Comparison of ENCODE assay signal across 13 cellular contexts in genomic region chr12:54393743-54394142, GRCh38. TPM values are rescaled to one million over a fixed set of nuclear protein-coding genes. Genes with fewer than 3 reads are reported as not detected.
A peak's percentile ranks its signal among the peaks of the same experiment; 100 is the strongest.
DNase-seq lines count a peak whose midpoint lies in the region; ATAC-seq and TF ChIP-seq lines count a peak whose summit lies in the region.
"Had no signal": no experiment of that assay in that cellular context is flagged by ENCODE, and none has a peak within 500 bp of the region (broad histone marks: within the 10 kb centered on the region; RNA-seq: fewer than 3 reads in every experiment).

No MANE protein-coding gene starts in this region.

- no peak overlapping the region for H4K5ac ChIP-seq in mesendoderm (ENCODE audit: low read length)

- H3K9ac ChIP-seq in mesendoderm (ENCODE audit: low read length): no peak overlapping the region

- H4K8ac ChIP-seq in mesendoderm (ENCODE audit: low read depth, low read length): no peak overlapping the region

- WGBS in mesendoderm (ENCODE audit: extremely low coverage, insufficient coverage, low lambda C conversion rate): no CpG with 5 or more reads among the region's 3 CpGs

- no peak overlapping the region for H3K4me3 Mint-ChIP-seq in HFFc6
- H3K4me3 Mint-ChIP-seq in chondrocyte (ENCODE audit: unreplicated experiment): no peak overlapping the region
- H3K4me3 Mint-ChIP-seq in natural killer cell: peak overlapping the region; percentile 49

- H3K36me3 Mint-ChIP-seq in HFFc6 (ENCODE audit: low read depth): peaks cover 36% of the 10 kb centered on the region
- H3K36me3 Mint-ChIP-seq in chondrocyte (ENCODE audit: low read depth): peaks cover 21% of the 10 kb centered on the region
- no peaks in the 10 kb centered on the region for H3K36me3 Mint-ChIP-seq in natural killer cell

- no peaks in the 10 kb centered on the region for H3K9me3 Mint-ChIP-seq in HFFc6
- no peaks in the 10 kb centered on the region for H3K9me3 Mint-ChIP-seq in chondrocyte (ENCODE audit: low read depth)
- no peaks in the 10 kb centered on the region for H3K9me3 Mint-ChIP-seq in natural killer cell
- H3K9me3 Mint-ChIP-seq: H9 had no signal

- H2AK5ac ChIP-seq in mesendoderm (ENCODE audit: low read length): no peak overlapping the region

- no peak overlapping the region for H3K27ac ChIP-seq in mesendoderm (ENCODE audit: low read depth, low read length)
- H3K27ac ChIP-seq: adrenal gland, foreskin keratinocyte had no signal

- peak; percentile 78 for DNase-seq in CD1c-positive myeloid dendritic cell (ENCODE audit: extremely low spot score)
- DNase-seq in HFFc6: no peak
- no peak for DNase-seq in chondrocyte (ENCODE audit: low spot score)
- DNase-seq in natural killer cell: no peak
- no peak for DNase-seq in mesendoderm
- no peak for DNase-seq in SHP77 (lab: John Stamatoyannopoulos, UW)
- DNase-seq in mucosa of gallbladder (ENCODE audit: low spot score): no peak

- H3K4me1 Mint-ChIP-seq in HFFc6 (ENCODE audit: low read depth) (peaks cover 17% of the 10 kb centered on the region), chondrocyte (ENCODE audit: low read depth) (peaks cover 4% of the 10 kb centered on the region), natural killer cell (peaks cover 22 to 50% of the 10 kb centered on the region in 2 donors)

- ATAC-seq in natural killer cell: no peak

- H3K27me3 ChIP-seq in mesendoderm (ENCODE audit: insufficient read depth, low read length, poor library complexity): no peaks in the 10 kb centered on the region
- H3K27me3 ChIP-seq: adrenal gland, foreskin keratinocyte had no signal

- H3K79me2 ChIP-seq in mesendoderm (ENCODE audit: control insufficient read depth, insufficient read depth, low read length): no peaks in the 10 kb centered on the region

- peaks cover 18% of the 10 kb centered on the region for H3K4me1 ChIP-seq in mesendoderm (ENCODE audit: control insufficient read depth, low read depth, low read length)
- H3K4me1 ChIP-seq: adrenal gland had no signal

- H2BK5ac ChIP-seq in mesendoderm (ENCODE audit: low read length): no peak overlapping the region

- peaks cover 18% of the 10 kb centered on the region for H3K36me3 ChIP-seq in mesendoderm (ENCODE audit: control insufficient read depth, insufficient read depth, low read length)

- H2BK120ac ChIP-seq in mesendoderm (ENCODE audit: low read depth, low read length): no peak overlapping the region

- no peak overlapping the region for H3K4ac ChIP-seq in mesendoderm (ENCODE audit: low read depth, low read length)

- H3K4me2 ChIP-seq in mesendoderm (ENCODE audit: low read length): no peak overlapping the region

- H3K56ac ChIP-seq in mesendoderm (ENCODE audit: low read length): no peak overlapping the region

- H3K27ac Mint-ChIP-seq in HFFc6 (peak overlapping the region; percentile 28), chondrocyte (ENCODE audit: unreplicated experiment) (peak overlapping the region; percentile 50), natural killer cell (peak overlapping the region; percentile 56 to 79)
- H3K27ac Mint-ChIP-seq: H9 had no signal

- H3K4me3 ChIP-seq in mesendoderm (ENCODE audit: low read length): no peak overlapping the region
- H3K4me3 ChIP-seq: adrenal gland had no signal

- TF ChIP-seq CTCF in HFFc6 (IDR thresholded peaks at IDR 0.05): no peak
- TF ChIP-seq CTCF in chondrocyte (IDR thresholded peaks at IDR 0.05): no peak
- no peak for TF ChIP-seq CTCF in natural killer cell (IDR thresholded peaks at IDR 0.05)

- H3K27me3 Mint-ChIP-seq in HFFc6 (ENCODE audit: insufficient read depth) (peaks cover 3% of the 10 kb centered on the region), chondrocyte (ENCODE audit: low read depth) (no peaks in the 10 kb centered on the region), natural killer cell (ENCODE audit: low read depth in 2 of 2) (no peaks in the 10 kb centered on the region)

- H3K18ac ChIP-seq in mesendoderm (ENCODE audit: low read length): no peak overlapping the region

- H2BK15ac ChIP-seq in mesendoderm (replicated peaks; ENCODE audit: low read depth): no peak overlapping the region

- intact Hi-C loops in natural killer cell (cut with micrococcal nuclease): no loop called here

- H3K23ac ChIP-seq in mesendoderm (ENCODE audit: low read length): no peak overlapping the region

- H3K79me1 ChIP-seq in mesendoderm (ENCODE audit: low read length): peaks cover 2% of the 10 kb centered on the region

RNA-seq across cellular contexts. Expression of gene ZNF385A, which starts 9.2 kb away (rescaled TPM):
- total RNA-seq in HFFc6 (2021; fragmentation: NEBNext Ultra II Directional; extraction: Animal tissue kit (Norgen Biotek cat#: 25700)): 1 to 10 TPM; 4.0 to 7.4 (median 6.1) TPM
- 5.5 to 6.8 TPM (median 6.4 TPM) in 3 replicates for total RNA-seq in chondrocyte
- 1 to 10 TPM; 5.4 to 9.8 (median 8.9) TPM for total RNA-seq in natural killer cell
- polyA plus RNA-seq in mesendoderm (2013, experiment 1 of 2): 6.6 TPM
- polyA plus RNA-seq in mesendoderm (2013, experiment 2 of 2): 6.0 TPM
- 11.4 TPM for total RNA-seq in mucosa of gallbladder

RNA-seq across cellular contexts. Expression of gene ITGA5, which starts 25.3 kb away (rescaled TPM):
- 100 to 1,000 TPM; 261 to 355 (median 329) TPM for total RNA-seq in HFFc6 (2021; fragmentation: NEBNext Ultra II Directional; extraction: Animal tissue kit (Norgen Biotek cat#: 25700))
- 121 to 160 TPM (median 152 TPM) in 3 replicates for total RNA-seq in chondrocyte
- total RNA-seq in natural killer cell: 100 to 1,000 TPM; 177 to 232 (median 207) TPM
- 39.8 TPM for polyA plus RNA-seq in mesendoderm (2013, experiment 1 of 2)
- 35.6 TPM for polyA plus RNA-seq in mesendoderm (2013, experiment 2 of 2)
- 39.3 TPM for total RNA-seq in mucosa of gallbladder
- polyA plus RNA-seq: neural cell had no signal

RNA-seq across cellular contexts. Expression of gene GPR84, which starts 29.5 kb away (rescaled TPM):
- not detected for total RNA-seq in HFFc6 (2021; fragmentation: NEBNext Ultra II Directional; extraction: Animal tissue kit (Norgen Biotek cat#: 25700))
- total RNA-seq in chondrocyte (not detected in 3 replicates), natural killer cell (1 to 10 TPM in 1 of 3 donors, under 1 TPM in 2; 0.45 to 4.9 (median 0.59) TPM), mucosa of gallbladder (1.8 TPM)
- polyA plus RNA-seq in mesendoderm (2013, experiment 1 of 2): not detected
- polyA plus RNA-seq in mesendoderm (2013, experiment 2 of 2): not detected
- total RNA-seq: Caco-2, H9, temporal lobe had no signal
- polyA plus RNA-seq: neural cell had no signal
